In the genomic region with DNA sequence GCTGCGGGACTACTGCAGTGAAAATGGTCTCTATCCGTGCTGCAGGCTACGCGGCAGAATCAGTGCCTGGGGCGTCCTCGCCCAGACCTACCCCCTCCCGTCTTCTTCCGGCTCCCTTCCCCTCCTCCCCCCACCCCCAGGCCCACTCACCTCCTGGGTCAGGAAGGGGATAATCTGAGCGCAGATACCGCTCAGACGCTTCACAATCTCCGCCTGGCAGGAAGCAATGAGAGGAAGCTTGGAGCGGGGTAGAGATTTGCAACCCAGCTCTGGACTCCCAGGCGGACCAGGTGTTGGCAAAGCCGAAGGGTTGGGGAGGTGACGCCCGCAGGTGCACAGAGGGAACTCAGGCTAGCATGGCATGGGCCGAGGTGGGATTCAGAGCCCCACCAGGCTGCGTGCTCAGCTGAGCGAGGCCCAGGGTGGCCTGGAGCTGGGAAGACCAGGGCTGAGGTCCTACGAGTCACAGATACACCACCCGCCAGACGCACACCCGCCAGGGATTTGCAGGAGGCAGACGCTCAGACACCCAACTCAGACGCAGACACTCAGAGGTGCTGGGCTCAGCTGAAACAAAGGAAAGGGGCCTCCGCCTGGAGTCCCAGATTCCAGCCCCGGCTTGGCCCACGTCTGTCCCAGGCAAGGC, we compare ENCODE assay signal across 10 cellular contexts. TPM values are rescaled to one million over a fixed set of nuclear protein-coding genes. Genes with fewer than 3 reads are reported as not detected.
A peak's percentile ranks its signal among the peaks of the same experiment; 100 is the strongest.
DNase-seq lines count a peak whose midpoint lies in the region; ATAC-seq and TF ChIP-seq lines count a peak whose summit lies in the region.
"Had no signal": no experiment of that assay in that cellular context is flagged by ENCODE, and none has a peak within 500 bp of the region (broad histone marks: within the 10 kb centered on the region; RNA-seq: fewer than 3 reads in every experiment).

No MANE protein-coding gene starts in this region.

- peak overlapping the region; percentile 9 for H3K27ac Mint-ChIP-seq in activated T-cell treated with anti-CD3 and anti-CD28 coated beads, Interleukin-2, amount 50 U/mL, for 24 hours
- H3K27ac Mint-ChIP-seq in stimulated activated effector memory CD8-positive, alpha-beta T cell treated with anti-CD3 and anti-CD28 coated beads, Interleukin-12 subunit alpha, Interleukin-12 subunit beta, amount 100 ng/mL, for 72 hours = no peak overlapping the region

- TF ChIP-seq POLR2A in suprapubic skin (IDR thresholded peaks at IDR 0.05) = no peak

- H3K27ac ChIP-seq in iPS-18a (ENCODE audit: low read length) (no peak overlapping the region), aorta (ENCODE audit: low read depth in 1 of 2, low read length in 2 of 2) (no peak overlapping the region), suprapubic skin (no peak overlapping the region)

- H3K36me3 Mint-ChIP-seq in activated T-cell treated with anti-CD3 and anti-CD28 coated beads, Interleukin-2, amount 50 U/mL, for 24 hours (ENCODE audit: low read depth) = no peaks in the 10 kb centered on the region
- H3K36me3 Mint-ChIP-seq in stimulated activated effector memory CD8-positive, alpha-beta T cell treated with anti-CD3 and anti-CD28 coated beads, Interleukin-12 subunit alpha, Interleukin-12 subunit beta, amount 100 ng/mL, for 72 hours = no peaks in the 10 kb centered on the region

- H3K4me3 Mint-ChIP-seq in activated T-cell treated with anti-CD3 and anti-CD28 coated beads, Interleukin-2, amount 50 U/mL, for 24 hours = peak overlapping the region; percentile 35
- H3K4me3 Mint-ChIP-seq in stimulated activated effector memory CD8-positive, alpha-beta T cell treated with anti-CD3 and anti-CD28 coated beads, Interleukin-12 subunit alpha, Interleukin-12 subunit beta, amount 100 ng/mL, for 72 hours = no peak overlapping the region

- H3K4me3 ChIP-seq in iPS-18a (ENCODE audit: low read length) (peak overlapping the region; percentile 22), aorta (ENCODE audit: low read length in 2 of 2) (no peak overlapping the region), suprapubic skin (no peak overlapping the region)
- H3K4me3 ChIP-seq: MG63 had no signal

- peaks cover 35% of the 10 kb centered on the region for H3K4me1 Mint-ChIP-seq in activated T-cell treated with anti-CD3 and anti-CD28 coated beads, Interleukin-2, amount 50 U/mL, for 24 hours (ENCODE audit: low read depth)
- peaks cover 21% of the 10 kb centered on the region for H3K4me1 Mint-ChIP-seq in stimulated activated effector memory CD8-positive, alpha-beta T cell treated with anti-CD3 and anti-CD28 coated beads, Interleukin-12 subunit alpha, Interleukin-12 subunit beta, amount 100 ng/mL, for 72 hours

- H3K9me3 Mint-ChIP-seq in activated T-cell treated with anti-CD3 and anti-CD28 coated beads, Interleukin-2, amount 50 U/mL, for 24 hours = no peaks in the 10 kb centered on the region
- H3K9me3 Mint-ChIP-seq in stimulated activated effector memory CD8-positive, alpha-beta T cell treated with anti-CD3 and anti-CD28 coated beads, Interleukin-12 subunit alpha, Interleukin-12 subunit beta, amount 100 ng/mL, for 72 hours = no peaks in the 10 kb centered on the region

- H3K4me1 ChIP-seq in iPS-18a (ENCODE audit: control insufficient read depth, low read depth, low read length) (peaks cover 7% of the 10 kb centered on the region), aorta (ENCODE audit: control insufficient read depth in 1 of 2, insufficient read depth in 2 of 2, low read length in 2 of 2) (no peaks in the 10 kb centered on the region), suprapubic skin (peaks cover 20% of the 10 kb centered on the region)

- TF ChIP-seq CTCF in suprapubic skin (IDR thresholded peaks at IDR 0.05) = no peak

- H3K9ac ChIP-seq in iPS-18a (ENCODE audit: low read length) = no peak overlapping the region

- H3K27me3 ChIP-seq in iPS-18a (ENCODE audit: control insufficient read depth, insufficient read depth, low read length) (peaks cover 57% of the 10 kb centered on the region), aorta (ENCODE audit: control insufficient read depth in 1 of 2, insufficient read depth in 2 of 2, low read length in 1 of 2) (no peaks in the 10 kb centered on the region), suprapubic skin (no peaks in the 10 kb centered on the region)
- H3K27me3 ChIP-seq: MG63 had no signal

- no peaks in the 10 kb centered on the region for H3K9me3 ChIP-seq in iPS-18a (ENCODE audit: control insufficient read depth, low read depth, low read length)
- H3K9me3 ChIP-seq in aorta (ENCODE audit: control insufficient read depth, low read length) = no peaks in the 10 kb centered on the region
- H3K9me3 ChIP-seq in suprapubic skin = no peaks in the 10 kb centered on the region
- H3K9me3 ChIP-seq: MG63 had no signal

- DNase-seq in activated T-cell treated with anti-CD3 and anti-CD28 coated beads, Interleukin-2, amount 50 U/mL, for 24 hours = peak; percentile 42
- no peak for DNase-seq in activated T-cell treated with anti-CD3 and anti-CD28 coated beads, Interleukin-2, amount 50 U/mL, for 48 hours
- no peak for DNase-seq in stimulated activated effector memory CD8-positive, alpha-beta T cell treated with anti-CD3 and anti-CD28 coated beads, Interleukin-12 subunit alpha, Interleukin-12 subunit beta, amount 100 ng/mL, for 72 hours (ENCODE audit: low spot score in 2 of 2)
- DNase-seq in aorta = no peak
- no peak for DNase-seq in suprapubic skin (ENCODE audit: low spot score in 2 of 2)
- DNase-seq: GDM1, MG63 had no signal

- TF ChIP-seq EP300 in suprapubic skin (IDR thresholded peaks at IDR 0.05) = no peak

- H3K27me3 Mint-ChIP-seq in activated T-cell treated with anti-CD3 and anti-CD28 coated beads, Interleukin-2, amount 50 U/mL, for 24 hours = peaks cover 11% of the 10 kb centered on the region

- WGBS in aorta, 2 donors = 87 to 91% methylated on average over 29 of the region's 29 CpGs
- 69% methylated on average over 25 of the region's 29 CpGs for WGBS in suprapubic skin

- H3K36me3 ChIP-seq in iPS-18a (ENCODE audit: control insufficient read depth, low read depth, low read length) (no peaks in the 10 kb centered on the region), aorta (ENCODE audit: control insufficient read depth in 1 of 2, insufficient read depth in 2 of 2, low read length in 1 of 2) (no peaks in the 10 kb centered on the region), suprapubic skin (no peaks in the 10 kb centered on the region)
- H3K36me3 ChIP-seq: MG63 had no signal

- intact Hi-C loops in aorta (cut with DNase I) = no loop called here

- ATAC-seq in SK-N-SH treated with all-trans-retinoic acid at 6 μM for 48 hours (peak; percentile 31), GM19455 (IDR thresholded peaks at IDR 0.05; ENCODE audit: unreplicated experiment) (no peak), aorta (ENCODE audit: low FRiP score) (no peak)
- ATAC-seq in stimulated activated effector memory CD8-positive, alpha-beta T cell treated with anti-CD3 and anti-CD28 coated beads, Interleukin-12 subunit alpha, Interleukin-12 subunit beta, amount 100 ng/mL, for 72 hours = peak; percentile 20

TF ChIP-seq in SK-N-SH treated with all-trans-retinoic acid at 6 μM for 48 hours, 23 proteins besides CTCF, POLR2A, EP300 and RAD21 (continues in another document):
- TF ChIP-seq, protein P1, sequence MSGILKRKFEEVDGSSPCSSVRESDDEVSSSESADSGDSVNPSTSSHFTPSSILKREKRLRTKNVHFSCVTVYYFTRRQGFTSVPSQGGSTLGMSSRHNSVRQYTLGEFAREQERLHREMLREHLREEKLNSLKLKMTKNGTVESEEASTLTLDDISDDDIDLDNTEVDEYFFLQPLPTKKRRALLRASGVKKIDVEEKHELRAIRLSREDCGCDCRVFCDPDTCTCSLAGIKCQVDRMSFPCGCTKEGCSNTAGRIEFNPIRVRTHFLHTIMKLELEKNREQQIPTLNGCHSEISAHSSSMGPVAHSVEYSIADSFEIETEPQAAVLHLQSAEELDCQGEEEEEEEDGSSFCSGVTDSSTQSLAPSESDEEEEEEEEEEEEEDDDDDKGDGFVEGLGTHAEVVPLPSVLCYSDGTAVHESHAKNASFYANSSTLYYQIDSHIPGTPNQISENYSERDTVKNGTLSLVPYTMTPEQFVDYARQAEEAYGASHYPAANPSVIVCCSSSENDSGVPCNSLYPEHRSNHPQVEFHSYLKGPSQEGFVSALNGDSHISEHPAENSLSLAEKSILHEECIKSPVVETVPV (CRISPR knock-in tag; IDR thresholded peaks at IDR 0.05) = no peak
- TF ChIP-seq SNAI2 (CRISPR knock-in tag; IDR thresholded peaks at IDR 0.05) (no peak), CSDC2 (CRISPR knock-in tag; IDR thresholded peaks at IDR 0.05) (no peak), GLIS3 (CRISPR knock-in tag; IDR thresholded peaks at IDR 0.05) (no peak)
- TF ChIP-seq, protein P2, sequence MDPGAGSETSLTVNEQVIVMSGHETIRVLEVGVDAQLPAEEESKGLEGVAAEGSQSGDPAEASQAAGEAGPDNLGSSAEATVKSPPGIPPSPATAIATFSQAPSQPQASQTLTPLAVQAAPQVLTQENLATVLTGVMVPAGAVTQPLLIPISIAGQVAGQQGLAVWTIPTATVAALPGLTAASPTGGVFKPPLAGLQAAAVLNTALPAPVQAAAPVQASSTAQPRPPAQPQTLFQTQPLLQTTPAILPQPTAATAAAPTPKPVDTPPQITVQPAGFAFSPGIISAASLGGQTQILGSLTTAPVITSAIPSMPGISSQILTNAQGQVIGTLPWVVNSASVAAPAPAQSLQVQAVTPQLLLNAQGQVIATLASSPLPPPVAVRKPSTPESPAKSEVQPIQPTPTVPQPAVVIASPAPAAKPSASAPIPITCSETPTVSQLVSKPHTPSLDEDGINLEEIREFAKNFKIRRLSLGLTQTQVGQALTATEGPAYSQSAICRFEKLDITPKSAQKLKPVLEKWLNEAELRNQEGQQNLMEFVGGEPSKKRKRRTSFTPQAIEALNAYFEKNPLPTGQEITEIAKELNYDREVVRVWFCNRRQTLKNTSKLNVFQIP (CRISPR knock-in tag; IDR thresholded peaks at IDR 0.05; ENCODE audit: borderline replicate concordance, low read depth) = no peak

RNA-seq across cellular contexts. Expression of a gene that starts 4.1 kb away (rescaled TPM):
- total RNA-seq in aorta (10 to 100 TPM; 32.9 to 54.8 TPM), suprapubic skin (10 to 100 TPM; 18.2 to 35.6 (median 27.3) TPM)
- polyA plus RNA-seq in aorta = 100 to 1,000 TPM in 1 of 2 donors, 10 to 100 TPM in 1; 32.7 to 127 TPM

RNA-seq across cellular contexts. Expression of a gene that starts 37.3 kb away (rescaled TPM):
- total RNA-seq in aorta = 100 to 1,000 TPM; 305 to 374 TPM
- 100 to 1,000 TPM; 598 to 642 TPM for polyA plus RNA-seq in aorta
- total RNA-seq in suprapubic skin = 100 to 1,000 TPM; 339 to 403 (median 382) TPM

RNA-seq across cellular contexts. Expression of a gene that starts 47.6 kb away (rescaled TPM):
- total RNA-seq in aorta (1 to 10 TPM in 1 of 2 donors, under 1 TPM in 1; 0.65 to 3.5 TPM), suprapubic skin (1 to 10 TPM in 2 of 4 donors, under 1 TPM in 1, not detected in 1; 0.23 to 1.4 (median 1.3) TPM)
- polyA plus RNA-seq in aorta = 10 to 100 TPM in 1 of 2 donors, 1 to 10 TPM in 1; 4.0 to 12.0 TPM

Comparison
In these comparisons a context has a peak if more than half of its experiments do, and no peak if none do; other contexts are left out.
1. ATAC-seq: peak in SK-N-SH treated with all-trans-retinoic acid at 6 μM for 48 hours (single experiment) and stimulated activated effector memory CD8-positive, alpha-beta T cell treated with anti-CD3 and anti-CD28 coated beads, Interleukin-12 subunit alpha, Interleukin-12 subunit beta, amount 100 ng/mL, for 72 hours (single experiment); none in GM19455 (single experiment) and aorta (single experiment).